Comparison of ENCODE assay signal across 12 cellular contexts in the genomic region with DNA sequence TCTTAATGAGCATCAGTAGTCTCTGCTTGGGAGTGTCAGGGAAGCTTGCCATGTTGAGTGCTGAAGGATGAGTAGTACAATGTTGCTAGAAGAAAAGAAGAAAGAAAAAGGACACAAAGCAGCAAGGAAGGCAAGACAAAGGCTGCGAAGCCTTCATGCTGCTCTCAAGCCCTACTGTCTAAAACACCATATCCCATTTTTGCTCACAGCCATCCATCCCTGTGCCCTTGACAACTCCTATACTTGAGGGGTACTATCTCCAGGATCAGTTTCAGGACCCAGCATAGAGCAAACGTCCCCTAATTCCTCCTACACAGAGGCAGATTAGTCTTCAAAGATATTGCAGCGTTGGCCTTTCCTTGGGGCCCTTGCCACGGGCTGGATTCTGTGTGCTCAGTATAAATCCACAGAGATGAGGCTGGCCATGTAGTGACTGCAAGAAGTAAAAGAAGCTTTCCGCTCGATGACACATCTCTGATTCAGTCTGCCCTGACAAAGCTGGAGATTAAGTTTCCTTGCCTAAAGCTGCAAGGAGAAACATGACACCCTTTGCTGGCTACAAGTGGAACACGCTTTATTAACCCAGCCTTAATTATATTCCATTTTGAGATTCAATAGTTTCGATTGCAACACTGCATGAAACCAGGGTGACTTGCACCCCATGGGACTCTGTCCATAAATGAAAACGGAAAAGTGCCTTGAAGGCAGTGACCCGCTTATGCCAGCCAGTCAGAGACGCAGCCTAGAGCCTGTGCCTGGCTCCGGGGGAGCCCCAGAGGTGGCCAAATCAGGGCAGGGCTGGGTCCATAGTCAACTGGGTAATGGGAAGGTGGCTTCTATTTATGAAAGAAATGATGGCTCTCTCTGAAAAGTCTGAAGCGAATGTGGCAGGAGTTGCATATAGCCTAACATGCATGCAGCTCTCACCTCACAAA.
DNase-seq lines count a peak whose midpoint lies in the region; ATAC-seq and TF ChIP-seq lines count a peak whose summit lies in the region.
"Had no signal": no experiment of that assay in that cellular context is flagged by ENCODE, and none has a peak within 500 bp of the region (broad histone marks: within the 10 kb centered on the region; RNA-seq: fewer than 3 reads in every experiment).

No MANE protein-coding gene starts in this region.

- H3K4me1 ChIP-seq in esophagus (ENCODE audit: control insufficient read depth in 2 of 2, insufficient read depth in 2 of 2, low read length in 1 of 2) = peaks cover 0 to 3% of the 10 kb centered on the region in 2 donors

- H3K27me3 ChIP-seq in esophagus (ENCODE audit: control insufficient read depth in 1 of 2, insufficient read depth in 2 of 2, low read length in 2 of 2) = no peaks in the 10 kb centered on the region
- H3K27me3 ChIP-seq: body of pancreas, thyroid gland had no signal

- H3K4me3 ChIP-seq in esophagus (ENCODE audit: low read depth in 1 of 2, low read length in 2 of 2) = no peak overlapping the region
- no peak overlapping the region for H3K4me3 ChIP-seq in retinal pigment epithelial cell (ENCODE audit: low read length)
- H3K4me3 ChIP-seq: body of pancreas, thyroid gland had no signal

- no peaks in the 10 kb centered on the region for H3K27me3 Mint-ChIP-seq in activated T-cell treated with anti-CD3 and anti-CD28 coated beads, Interleukin-2, amount 50 U/mL, for 72 hours (ENCODE audit: low read depth)
- H3K27me3 Mint-ChIP-seq: activated CD4-positive, alpha-beta T cell treated with anti-CD3 and anti-CD28 coated beads for 36 hours had no signal

- no peak for ATAC-seq in HG02885 (IDR thresholded peaks at IDR 0.05; ENCODE audit: poor library complexity, unreplicated experiment)
- ATAC-seq in activated T-cell treated with anti-CD3 and anti-CD28 coated beads, Interleukin-2, amount 50 U/mL, for 72 hours (replicated peaks in 1 of 2) = no peak
- ATAC-seq: activated CD4-positive, alpha-beta T cell treated with anti-CD3 and anti-CD28 coated beads for 36 hours; body of pancreas had no signal

- H3K36me3 ChIP-seq in esophagus (ENCODE audit: control insufficient read depth in 2 of 2, insufficient read depth in 2 of 2, low read length in 1 of 2) = no peaks in the 10 kb centered on the region
- H3K36me3 ChIP-seq: thyroid gland had no signal

- 40 to 58% methylated on average over 13 of the region's 13 CpGs for WGBS in esophagus, 2 donors

- H3K4me3 Mint-ChIP-seq in activated T-cell treated with anti-CD3 and anti-CD28 coated beads, Interleukin-2, amount 50 U/mL, for 72 hours = no peak overlapping the region
- H3K4me3 Mint-ChIP-seq: activated CD4-positive, alpha-beta T cell treated with anti-CD3 and anti-CD28 coated beads for 36 hours had no signal

- H3K27ac Mint-ChIP-seq in activated T-cell treated with anti-CD3 and anti-CD28 coated beads, Interleukin-2, amount 50 U/mL, for 72 hours = no peak overlapping the region
- H3K27ac Mint-ChIP-seq: activated CD4-positive, alpha-beta T cell treated with anti-CD3 and anti-CD28 coated beads for 36 hours had no signal

- no peak for TF ChIP-seq CTCF in retinal pigment epithelial cell (conservative IDR thresholded peaks at IDR 0.05; ENCODE audit: low read depth, low read length)

- H3K27ac ChIP-seq in esophagus (ENCODE audit: low read depth in 2 of 2, low read length in 1 of 2) = peak overlapping the region; percentile 93 to 96
- H3K27ac ChIP-seq: body of pancreas, thyroid gland had no signal

- peak; percentile 78 for DNase-seq in GM03348 (ENCODE audit: low spot score)
- peak; percentile 78 to 95 for DNase-seq in NCI-H524 (lab: John Stamatoyannopoulos, UW)
- DNase-seq in retinal pigment epithelial cell (ENCODE audit: low read depth) = peak; percentile 92
- no peak for DNase-seq in activated T-cell treated with anti-CD3 and anti-CD28 coated beads, Interleukin-2, amount 50 U/mL, for 72 hours
- no peak for DNase-seq in activated CD4-positive, alpha-beta T cell treated with anti-CD3 and anti-CD28 coated beads, Interleukin-2, amount 50 U/mL, for 4 hours
- DNase-seq in Kasumi-1 (lab: John Stamatoyannopoulos, UW) = no peak
- DNase-seq: activated CD4-positive, alpha-beta T cell treated with anti-CD3 and anti-CD28 coated beads for 36 hours; body of pancreas; NCI-H526 treated with DMSO at 0.1 percent for 48 hours; thyroid gland had no signal

- no peaks in the 10 kb centered on the region for H3K9me3 ChIP-seq in esophagus (ENCODE audit: control insufficient read depth in 2 of 2, insufficient read depth in 1 of 2, low read depth in 1 of 2, low read length in 1 of 2)
- H3K9me3 ChIP-seq: body of pancreas, thyroid gland had no signal

- no peaks in the 10 kb centered on the region for H3K4me1 Mint-ChIP-seq in activated T-cell treated with anti-CD3 and anti-CD28 coated beads, Interleukin-2, amount 50 U/mL, for 72 hours (ENCODE audit: low read depth)
- H3K4me1 Mint-ChIP-seq: activated CD4-positive, alpha-beta T cell treated with anti-CD3 and anti-CD28 coated beads for 36 hours had no signal

- H3K9me3 Mint-ChIP-seq in activated T-cell treated with anti-CD3 and anti-CD28 coated beads, Interleukin-2, amount 50 U/mL, for 72 hours = no peaks in the 10 kb centered on the region

- H3K36me3 Mint-ChIP-seq in activated T-cell treated with anti-CD3 and anti-CD28 coated beads, Interleukin-2, amount 50 U/mL, for 72 hours (ENCODE audit: insufficient read depth in 2 of 2) = no peaks in the 10 kb centered on the region

Comparison
In these comparisons a context has a peak if more than half of its experiments do, and no peak if none do; other contexts are left out.
1. DNase-seq: peak in GM03348 (single experiment), NCI-H524 (2 of 2) and retinal pigment epithelial cell (single experiment); none in activated T-cell treated with anti-CD3 and anti-CD28 coated beads, Interleukin-2, amount 50 U/mL, for 72 hours (0 of 2), activated CD4-positive, alpha-beta T cell treated with anti-CD3 and anti-CD28 coated beads, Interleukin-2, amount 50 U/mL, for 4 hours (0 of 2) and Kasumi-1 (0 of 2).